11 cellular contexts compared by ENCODE assay signal in the genomic region with DNA sequence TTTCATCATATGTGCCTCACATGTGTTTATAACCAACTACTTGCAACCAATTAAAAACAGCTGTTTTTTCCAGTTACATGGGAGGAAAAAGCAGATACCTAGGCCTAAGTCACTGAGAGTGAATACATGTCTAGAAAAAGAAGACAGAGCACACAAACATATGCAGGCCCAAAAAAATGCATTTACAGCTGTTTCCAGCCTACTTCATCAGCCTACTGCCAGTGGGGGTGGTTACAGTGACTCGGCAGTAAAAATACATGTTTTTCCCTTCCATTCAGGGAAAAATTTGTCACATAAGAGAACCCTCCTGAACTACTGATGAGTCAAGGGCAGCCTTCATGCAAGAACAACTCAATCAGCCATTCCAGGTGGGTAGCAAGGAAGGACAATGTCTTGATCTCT.
DNase-seq lines count a peak whose midpoint lies in the region; ATAC-seq and TF ChIP-seq lines count a peak whose summit lies in the region.
"Had no signal": no experiment of that assay in that cellular context is flagged by ENCODE, and none has a peak within 500 bp of the region (broad histone marks: within the 10 kb centered on the region; RNA-seq: fewer than 3 reads in every experiment).

No MANE protein-coding gene starts in this region.

- no peak overlapping the region for H4K12ac ChIP-seq in trophoblast cell (ENCODE audit: low read depth, low read length)

- H2AK5ac ChIP-seq in trophoblast cell (ENCODE audit: low read length): no peak overlapping the region

- no peak overlapping the region for H2BK120ac ChIP-seq in trophoblast cell (ENCODE audit: insufficient read depth, low read length, poor library complexity)

- no peak overlapping the region for H3K4ac ChIP-seq in trophoblast cell (ENCODE audit: low read depth, low read length)

- peaks cover 2% of the 10 kb centered on the region for H3K79me1 ChIP-seq in trophoblast cell (ENCODE audit: low read length)

- H2BK12ac ChIP-seq in trophoblast cell (ENCODE audit: low read length): no peak overlapping the region

- ATAC-seq in GM21825 (IDR thresholded peaks at IDR 0.05; ENCODE audit: unreplicated experiment): no peak

- no peaks in the 10 kb centered on the region for H3K79me2 ChIP-seq in trophoblast cell (ENCODE audit: control insufficient read depth, insufficient read depth, low read length, poor library complexity)

- H3K4me1 ChIP-seq in trophoblast cell (ENCODE audit: control insufficient read depth in 1 of 2, insufficient read depth in 2 of 2, low read length in 2 of 2): peaks cover 8 to 10% of the 10 kb centered on the region in 2 experiments

- no peak for TF ChIP-seq CTCF in epithelial cell of proximal tubule (conservative IDR thresholded peaks at IDR 0.05; ENCODE audit: low read depth, low read length)

- H3K4me3 ChIP-seq in epithelial cell of proximal tubule (ENCODE audit: low read depth, low read length) (no peak overlapping the region), trophoblast cell (ENCODE audit: low read depth, low read length) (no peak overlapping the region)
- H3K4me3 ChIP-seq: transverse colon had no signal

- no peak overlapping the region for H4K91ac ChIP-seq in trophoblast cell (ENCODE audit: low read depth, low read length)

- H2AFZ ChIP-seq in trophoblast cell (ENCODE audit: insufficient read depth, low read length, poor library complexity): no peak overlapping the region

- no peak overlapping the region for H2BK5ac ChIP-seq in trophoblast cell (ENCODE audit: low read depth, low read length, poor library complexity)

- H3K27ac ChIP-seq in trophoblast cell (ENCODE audit: low read depth, low read length): peak overlapping the region; percentile 55

- WGBS in trophoblast cell (ENCODE audit: extremely low coverage, insufficient coverage, insufficient read length): no CpG with 5 or more reads among the region's 1 CpG

- no peak overlapping the region for H3K9ac ChIP-seq in trophoblast cell (ENCODE audit: low read length)

- H3K4me2 ChIP-seq in trophoblast cell (ENCODE audit: low read length): no peak overlapping the region

- DNase-seq in ELR (ENCODE audit: low read depth): peak; percentile 47
- DNase-seq in OCI-M1 (lab: John Stamatoyannopoulos, UW): peak; percentile 46
- peak; percentile 55 for DNase-seq in epithelial cell of proximal tubule (ENCODE audit: low read depth)
- DNase-seq in trophoblast cell: no peak
- no peak for DNase-seq in activated effector memory CD4-positive, alpha-beta T cell treated with anti-CD3 and anti-CD28 coated beads, Interleukin-2, amount 50 U/mL, for 16 hours
- DNase-seq in NCI-H1694 (lab: John Stamatoyannopoulos, UW): no peak
- DNase-seq: H7; NCI-H524 treated with DMSO at 0.1 percent for 48 hours; stimulated activated CD4-positive, alpha-beta T cell treated with anti-CD3 and anti-CD28 coated beads, Interleukin-4, amount 100 ng/mL, for 24 hours; transverse colon had no signal

- peaks cover 3 to 4% of the 10 kb centered on the region in 2 experiments for H3K36me3 ChIP-seq in trophoblast cell (ENCODE audit: control insufficient read depth in 1 of 2, insufficient read depth in 2 of 2, low read length in 2 of 2)

- no peaks in the 10 kb centered on the region for H3K27me3 ChIP-seq in trophoblast cell (ENCODE audit: insufficient read depth, low read length)
- H3K27me3 ChIP-seq: transverse colon had no signal

- no peak overlapping the region for H3K14ac ChIP-seq in trophoblast cell (ENCODE audit: low read length)

- H3K9me3 ChIP-seq in trophoblast cell (ENCODE audit: insufficient read depth, low read depth, low read length): no peaks in the 10 kb centered on the region
- H3K9me3 ChIP-seq: transverse colon had no signal

- H4K8ac ChIP-seq in trophoblast cell (ENCODE audit: low read depth, low read length): peak overlapping the region; percentile 29

- no peak overlapping the region for H3K23ac ChIP-seq in trophoblast cell (ENCODE audit: low read length)

- H3K18ac ChIP-seq in trophoblast cell (ENCODE audit: low read length): no peak overlapping the region

Comparison
In these comparisons a context has a peak if more than half of its experiments do, and no peak if none do; other contexts are left out.
1. DNase-seq: peak in ELR (single experiment), OCI-M1 (single experiment) and epithelial cell of proximal tubule (single experiment); none in trophoblast cell (0 of 2), activated effector memory CD4-positive, alpha-beta T cell treated with anti-CD3 and anti-CD28 coated beads, Interleukin-2, amount 50 U/mL, for 16 hours (single experiment) and NCI-H1694 (single experiment).